Comparison of ENCODE assay signal across 1 cellular context in genomic region chr6:43174263-43175112, GRCh38.
A peak's percentile ranks its signal among the peaks of the same experiment; 100 is the strongest.
TF ChIP-seq lines count a peak whose summit lies in the region.

No MANE protein-coding gene starts in this region.

TF ChIP-seq in HepG2, 621 proteins besides CTCF, POLR2A, EP300 and RAD21 (continued from another document and continues in another):
- peak; percentile 86 for TF ChIP-seq ZNF274 (CRISPR knock-in tag; IDR thresholded peaks at IDR 0.05)
- peak; percentile 59; the same call in 1 of the 2 replicates for TF ChIP-seq TIGD3 (CRISPR knock-in tag; IDR thresholded peaks at IDR 0.05; ENCODE audit: borderline replicate concordance)
- TF ChIP-seq SPEN (CRISPR knock-in tag; IDR thresholded peaks at IDR 0.05; ENCODE audit: low read depth) = peak; percentile 60
- peak; percentile 35; the same call in 1 of the 2 replicates for TF ChIP-seq ZNF563 (CRISPR knock-in tag; IDR thresholded peaks at IDR 0.05)
- TF ChIP-seq CREM (IDR thresholded peaks at IDR 0.05) = peak; percentile 45; the same call in 1 of the 2 replicates
- no peak for TF ChIP-seq CREM (CRISPR knock-in tag; IDR thresholded peaks at IDR 0.05)
- peak; percentile 98 for TF ChIP-seq RFX1 (IDR thresholded peaks at IDR 0.05)
- peak; percentile 87 for TF ChIP-seq KLF6 (CRISPR knock-in tag; IDR thresholded peaks at IDR 0.05)
- TF ChIP-seq ZNF777 (CRISPR knock-in tag; IDR thresholded peaks at IDR 0.05) = peak; percentile 21; the same call in 1 of the 2 replicates
- no peak for TF ChIP-seq PAWR (CRISPR knock-in tag; IDR thresholded peaks at IDR 0.05; ENCODE audit: borderline replicate concordance)
- peak; percentile 17; the same call in 1 of the 2 replicates for TF ChIP-seq ZNF12 (CRISPR knock-in tag; IDR thresholded peaks at IDR 0.05)
- peak; percentile 50; the same call in 1 of the 2 replicates for TF ChIP-seq SMAD3 (CRISPR knock-in tag; IDR thresholded peaks at IDR 0.05)
- TF ChIP-seq ZNF724P (CRISPR knock-in tag; IDR thresholded peaks at IDR 0.05; ENCODE audit: borderline replicate concordance) = peak; percentile 83; the same call in 1 of the 2 replicates
- peak; percentile 43; the same call in 1 of the 2 replicates for TF ChIP-seq ELF4 (CRISPR knock-in tag; IDR thresholded peaks at IDR 0.05; ENCODE audit: borderline replicate concordance)
- peak; percentile 70; the same call in 1 of the 2 replicates for TF ChIP-seq CBX5 (CRISPR knock-in tag; IDR thresholded peaks at IDR 0.05; ENCODE audit: borderline replicate concordance)
- TF ChIP-seq ARID3A (IDR thresholded peaks at IDR 0.05; ENCODE audit: low read depth, low read length) = no peak
- TF ChIP-seq MED8 (CRISPR knock-in tag; IDR thresholded peaks at IDR 0.05; ENCODE audit: insufficient replicate concordance) = no peak
- TF ChIP-seq U2AF1 (optimal IDR thresholded peaks at IDR 0.05; ENCODE audit: low read depth, low read length) = peak; percentile 54
- TF ChIP-seq KDM1A (CRISPR knock-in tag; IDR thresholded peaks at IDR 0.05) = 0 out of 2 replicates have a peak, but pooled peaks have one; percentile 24
- TF ChIP-seq AHDC1 (CRISPR knock-in tag; IDR thresholded peaks at IDR 0.05; ENCODE audit: borderline replicate concordance) = no peak
- peak; percentile 59; the same call in 1 of the 2 replicates for TF ChIP-seq U2AF2 (IDR thresholded peaks at IDR 0.05; ENCODE audit: low read depth, low read length)
- no peak for TF ChIP-seq ZNF552 (CRISPR knock-in tag; IDR thresholded peaks at IDR 0.05; ENCODE audit: borderline replicate concordance)
- peak; percentile 67; the same call in 1 of the 2 replicates for TF ChIP-seq NCOR1 (IDR thresholded peaks at IDR 0.05; ENCODE audit: borderline replicate concordance, low read length)
- TF ChIP-seq LCORL (IDR thresholded peaks at IDR 0.05) = no peak
- TF ChIP-seq LCORL (CRISPR knock-in tag; IDR thresholded peaks at IDR 0.05) = peak; percentile 79
- TF ChIP-seq ZBTB43 (CRISPR knock-in tag; conservative IDR thresholded peaks at IDR 0.05) = no peak
- TF ChIP-seq ZNF556 (CRISPR knock-in tag; IDR thresholded peaks at IDR 0.05; ENCODE audit: borderline replicate concordance) = peak; percentile 65; the same call in 1 of the 2 replicates
- peak; percentile 89 for TF ChIP-seq XRCC5 (optimal IDR thresholded peaks at IDR 0.05; ENCODE audit: low read length)
- 0 out of 2 replicates have a peak, but pooled peaks have one; percentile 59 for TF ChIP-seq ZNF780A (CRISPR knock-in tag; IDR thresholded peaks at IDR 0.05)
- TF ChIP-seq PAXIP1 (CRISPR knock-in tag; conservative IDR thresholded peaks at IDR 0.05) = peak; percentile 63
- TF ChIP-seq ZNF749 (CRISPR knock-in tag; IDR thresholded peaks at IDR 0.05; ENCODE audit: borderline replicate concordance) = peak; percentile 71; the same call in 1 of the 2 replicates
- TF ChIP-seq SRSF1 (optimal IDR thresholded peaks at IDR 0.05; ENCODE audit: low read depth, low read length) = peak; percentile 91
- peak; percentile 83 for TF ChIP-seq CBX1 (IDR thresholded peaks at IDR 0.05; ENCODE audit: low read depth)
- peak; percentile 78; the same call in 1 of the 2 replicates for TF ChIP-seq ZBTB20 (CRISPR knock-in tag; IDR thresholded peaks at IDR 0.05; ENCODE audit: borderline replicate concordance, low read depth)
- TF ChIP-seq ZNF121 (CRISPR knock-in tag; IDR thresholded peaks at IDR 0.05) = no peak
- TF ChIP-seq HNRNPL (IDR thresholded peaks at IDR 0.05; ENCODE audit: low read depth, low read length) = peak; percentile 75; the same call in 1 of the 2 replicates
- TF ChIP-seq HNF4G (IDR thresholded peaks at IDR 0.05; ENCODE audit: borderline replicate concordance, low read depth, low read length) = peak; percentile 32; the same call in 1 of the 2 replicates
- no peak; the same call in 1 of the 2 replicates for TF ChIP-seq HNF4G (CRISPR knock-in tag; IDR thresholded peaks at IDR 0.05; ENCODE audit: borderline replicate concordance, low read depth)
- TF ChIP-seq PHF8 (CRISPR knock-in tag; IDR thresholded peaks at IDR 0.05) = peak; percentile 59
- TF ChIP-seq SKI (IDR thresholded peaks at IDR 0.05; ENCODE audit: partially characterized antibody) = peak; percentile 50
- TF ChIP-seq ZNF430 (CRISPR knock-in tag; IDR thresholded peaks at IDR 0.05) = peak; percentile 72; the same call in 1 of the 2 replicates
- TF ChIP-seq FOSL1 (CRISPR knock-in tag; IDR thresholded peaks at IDR 0.05; ENCODE audit: borderline replicate concordance) = no peak
- TF ChIP-seq ZFP62 (CRISPR knock-in tag; IDR thresholded peaks at IDR 0.05) = no peak
- TF ChIP-seq ZNF672 (CRISPR knock-in tag; IDR thresholded peaks at IDR 0.05) = no peak
- TF ChIP-seq RBM22 (optimal IDR thresholded peaks at IDR 0.05; ENCODE audit: low read length) = peak; percentile 93
- TF ChIP-seq EEA1 (CRISPR knock-in tag; IDR thresholded peaks at IDR 0.05; ENCODE audit: borderline replicate concordance) = no peak
- TF ChIP-seq HNF1B (CRISPR knock-in tag; IDR thresholded peaks at IDR 0.05) = peak; percentile 87
- 0 out of 2 replicates have a peak, but pooled peaks have one; percentile 21 for TF ChIP-seq NFKB2 (CRISPR knock-in tag; IDR thresholded peaks at IDR 0.05; ENCODE audit: borderline replicate concordance)
- TF ChIP-seq SRY (CRISPR knock-in tag; IDR thresholded peaks at IDR 0.05) = peak; percentile 89; the same call in 1 of the 2 replicates
- no peak for TF ChIP-seq ZNF674 (CRISPR knock-in tag; IDR thresholded peaks at IDR 0.05; ENCODE audit: low read depth)
- peak; percentile 68 for TF ChIP-seq MAX (IDR thresholded peaks at IDR 0.05)
- no peak for TF ChIP-seq ZNF333 (CRISPR knock-in tag; IDR thresholded peaks at IDR 0.05; ENCODE audit: borderline replicate concordance)
